ENCODE assay signal across 8 cellular contexts in the genomic region with DNA sequence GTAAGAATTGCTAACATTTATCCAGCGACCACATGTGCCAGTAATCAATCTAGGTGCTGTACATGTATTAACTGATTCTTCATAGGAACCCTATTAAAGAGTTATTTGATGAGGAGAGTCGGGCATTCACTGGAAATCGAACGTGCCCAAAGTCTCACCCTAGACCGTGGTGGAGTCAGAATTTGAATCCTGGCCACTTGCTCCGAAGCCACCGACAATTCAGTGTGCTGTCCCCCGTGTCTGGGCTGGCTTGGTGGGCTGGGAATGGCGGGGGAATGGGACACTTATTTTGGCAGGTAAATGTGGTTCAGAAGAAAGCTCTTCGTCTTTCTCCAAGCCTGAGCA. TPM values are rescaled to one million over a fixed set of nuclear protein-coding genes. Genes with fewer than 3 reads are reported as not detected.
DNase-seq lines count a peak whose midpoint lies in the region; ATAC-seq and TF ChIP-seq lines count a peak whose summit lies in the region.

No MANE protein-coding gene starts in this region.

- intact Hi-C loops in CD8-positive, alpha-beta T cell (cut with DNase I, micrococcal nuclease), result loop anchor here (5.0 to 10.0 kb wide), 5 partner anchors 89 to 587 kb away; partner anchors contain the start of genes LYRM9 (in 1 of the 2) and NLK (in 1 of the 2)
- intact Hi-C loops in OCI-LY7 (cut with micrococcal nuclease; ENCODE audit: unreplicated experiment) (loop anchor here (5.0 kb wide), 2 partner anchors 147 to 163 kb away; partner anchors contain the start of gene WSB1), head of caudate nucleus (cut with DNase I) (loop anchor here (10.0 kb wide), 2 partner anchors 101 to 221 kb away; no protein-coding TSS in a partner anchor)

- H3K27ac ChIP-seq in CD8-positive, alpha-beta T cell (ENCODE audit: low read depth, low read length), result peak overlapping the region; percentile 22
- H3K27ac ChIP-seq in OCI-LY7 (ENCODE audit: low read depth, low read length, poor library complexity, severe bottlenecking), result no peak overlapping the region
- H3K27ac ChIP-seq in osteoblast (ENCODE audit: low read depth, low read length), result no peak overlapping the region

- peaks cover 19% of the 10 kb centered on the region for H3K4me1 ChIP-seq in CD8-positive, alpha-beta T cell (ENCODE audit: insufficient read depth, low read length)
- peaks cover 6% of the 10 kb centered on the region for H3K4me1 ChIP-seq in OCI-LY7 (ENCODE audit: insufficient read depth, low read length, poor library complexity, severe bottlenecking)
- H3K4me1 ChIP-seq in endocrine pancreas (ENCODE audit: control insufficient read depth, insufficient read depth, low read length), result no peaks in the 10 kb centered on the region
- H3K4me1 ChIP-seq in osteoblast (ENCODE audit: insufficient read depth, low read length), result peaks cover 14% of the 10 kb centered on the region

- H4K20me1 ChIP-seq in OCI-LY7 (ENCODE audit: insufficient read depth, low read length), result no peaks in the 10 kb centered on the region; the same call in 1 of the 2 replicates
- H4K20me1 ChIP-seq in osteoblast (ENCODE audit: insufficient read depth, low read length), result peaks cover 14% of the 10 kb centered on the region

- no peaks in the 10 kb centered on the region for H3K27me3 ChIP-seq in CD8-positive, alpha-beta T cell (ENCODE audit: insufficient read depth, low read length)
- H3K27me3 ChIP-seq in endocrine pancreas (ENCODE audit: control insufficient read depth, insufficient read depth, low read length) (no peaks in the 10 kb centered on the region), osteoblast (ENCODE audit: insufficient read depth, low read length) (peaks cover 64% of the 10 kb centered on the region)

- BruUV-seq in OCI-LY7 (replicated peaks; lab: Mats Ljungman, UMichigan), result no TSS peak

- H2AFZ ChIP-seq in OCI-LY7 (ENCODE audit: low read length), result peak overlapping the region; percentile 98; the same call in 1 of the 2 replicates
- H2AFZ ChIP-seq in osteoblast (ENCODE audit: low read length), result no peak overlapping the region

- peaks cover 2% of the 10 kb centered on the region for H3K36me3 Mint-ChIP-seq in CD8-positive, alpha-beta T cell

- no peaks in the 10 kb centered on the region for H3K9me3 Mint-ChIP-seq in CD8-positive, alpha-beta T cell

- POLR2A ChIA-PET in CD8-positive, alpha-beta T cell (lab: Charles Lee), result interaction anchor here (0.8 to 3.4 kb wide), 5 partner anchors 11 to 162 kb away, joined by 3 to 13 read pairs (median 8); partner anchors contain the start of gene WSB1
- POLR2A ChIA-PET in OCI-LY7 (lab: Charles Lee), result interaction anchor here (1.4 to 1.5 kb wide), 2 partner anchors 10 to 108 kb away, joined by 3 read pairs; no protein-coding TSS in a partner anchor

- peak overlapping the region; percentile 89 for H3K4me3 ChIP-seq in CD8-positive, alpha-beta T cell (ENCODE audit: low read depth, low read length)
- H3K4me3 ChIP-seq in OCI-LY7 (ENCODE audit: low read depth, low read length, poor library complexity, severe bottlenecking) (peak overlapping the region; percentile 82), endocrine pancreas (ENCODE audit: control insufficient read depth, insufficient read depth, low read length) (peak overlapping the region; percentile 15), osteoblast (ENCODE audit: insufficient read depth, low read length) (no peak overlapping the region)

- H3K9me3 ChIP-seq in CD8-positive, alpha-beta T cell (ENCODE audit: low read length), result no peaks in the 10 kb centered on the region
- H3K9me3 ChIP-seq in OCI-LY7 (ENCODE audit: low read length) (no peaks in the 10 kb centered on the region), endocrine pancreas (ENCODE audit: control insufficient read depth, low read length) (no peaks in the 10 kb centered on the region), osteoblast (ENCODE audit: low read depth, low read length) (no peaks in the 10 kb centered on the region)

- peak overlapping the region; percentile 34 for H3K9ac ChIP-seq in endocrine pancreas (ENCODE audit: control insufficient read depth, insufficient read depth, low read length)

- ATAC-seq in CD8-positive, alpha-beta T cell, result no peak
- ATAC-seq in HG03045 (IDR thresholded peaks at IDR 0.05; ENCODE audit: unreplicated experiment) (no peak), HG03175 (IDR thresholded peaks at IDR 0.05; ENCODE audit: unreplicated experiment) (no peak)

- TF ChIP-seq CTCF in CD8-positive, alpha-beta T cell (IDR thresholded peaks at IDR 0.05), result no peak
- TF ChIP-seq CTCF in OCI-LY7 (conservative IDR thresholded peaks at IDR 0.05; ENCODE audit: low read length) (no peak), osteoblast (IDR thresholded peaks at IDR 0.05; ENCODE audit: extremely low read depth, low read depth, low read length) (no peak)

- peak overlapping the region; percentile 82 for H3K4me2 ChIP-seq in OCI-LY7 (ENCODE audit: low read length)
- peak overlapping the region; percentile 84 for H3K4me2 ChIP-seq in osteoblast (ENCODE audit: insufficient read depth, low read length)

- peak overlapping the region; percentile 25 for H3K27ac Mint-ChIP-seq in CD8-positive, alpha-beta T cell

- CTCF ChIA-PET in CD8-positive, alpha-beta T cell (lab: Charles Lee), result interaction anchor here (0.6 to 2.1 kb wide), 9 partner anchors 12 to 218 kb away, joined by 3 to 9 read pairs (median 3); no protein-coding TSS in a partner anchor
- CTCF ChIA-PET in OCI-LY7 (lab: Charles Lee; ENCODE audit: unreplicated experiment), result no interaction called here

- H3K9me2 ChIP-seq in OCI-LY7 (ENCODE audit: insufficient read depth, low read length), result no peaks in the 10 kb centered on the region

- H3K36me3 ChIP-seq in CD8-positive, alpha-beta T cell (ENCODE audit: insufficient read depth, low read length), result no peaks in the 10 kb centered on the region
- H3K36me3 ChIP-seq in OCI-LY7 (ENCODE audit: insufficient read depth, low read length) (no peaks in the 10 kb centered on the region), endocrine pancreas (ENCODE audit: control insufficient read depth, insufficient read depth, low read length) (no peaks in the 10 kb centered on the region), osteoblast (ENCODE audit: insufficient read depth, low read length) (no peaks in the 10 kb centered on the region)

- peaks cover 27% of the 10 kb centered on the region for H3K4me1 Mint-ChIP-seq in CD8-positive, alpha-beta T cell (ENCODE audit: low read depth)

- no peak for DNase-seq in CD8-positive, alpha-beta T cell
- no peak for DNase-seq in OCI-LY7 (ENCODE audit: low spot score)
- DNase-seq in osteoblast (ENCODE audit: insufficient read length, low spot score, missing footprints), result peak; percentile 64
- no peak for DNase-seq in head of caudate nucleus
- DNase-seq in DMS79 (lab: John Stamatoyannopoulos, UW), result no peak

- peak overlapping the region; percentile 80 for H3K4me3 Mint-ChIP-seq in CD8-positive, alpha-beta T cell

- H3K27me3 Mint-ChIP-seq in CD8-positive, alpha-beta T cell (ENCODE audit: low read depth), result no peaks in the 10 kb centered on the region

- H3K79me2 ChIP-seq in OCI-LY7 (ENCODE audit: insufficient read depth, low read depth, low read length) (no peaks in the 10 kb centered on the region), osteoblast (ENCODE audit: insufficient read depth, low read length) (no peaks in the 10 kb centered on the region)

RNA-seq across cellular contexts. Expression of gene KSR1, which starts 0.7 kb away (rescaled TPM):
- total RNA-seq in CD8-positive, alpha-beta T cell, result 10 to 100 TPM; 23.3 to 25.6 TPM
- total RNA-seq in OCI-LY7 (2014; rRNA removed; shearing (Covaris generic)), result 2.0 and 2.2 TPM in 2 replicates
- 4.1 and 4.8 TPM in 2 replicates for total RNA-seq in OCI-LY7 (2022)
- total RNA-seq in osteoblast, result 6.2 and 6.5 TPM in 2 replicates
